ENCODE assay signal across 1 cellular context in genomic region chr20:20410678-20411077, GRCh38.
TF ChIP-seq lines count a peak whose summit lies in the region.

No MANE protein-coding gene starts in this region.

TF ChIP-seq in K562, 482 proteins besides CTCF, POLR2A, EP300 and RAD21 (continued from another document and continues in another):
- no peak for TF ChIP-seq CEBPZ (IDR thresholded peaks at IDR 0.05; ENCODE audit: borderline replicate concordance, low read depth, low read length)
- TF ChIP-seq, protein P1, sequence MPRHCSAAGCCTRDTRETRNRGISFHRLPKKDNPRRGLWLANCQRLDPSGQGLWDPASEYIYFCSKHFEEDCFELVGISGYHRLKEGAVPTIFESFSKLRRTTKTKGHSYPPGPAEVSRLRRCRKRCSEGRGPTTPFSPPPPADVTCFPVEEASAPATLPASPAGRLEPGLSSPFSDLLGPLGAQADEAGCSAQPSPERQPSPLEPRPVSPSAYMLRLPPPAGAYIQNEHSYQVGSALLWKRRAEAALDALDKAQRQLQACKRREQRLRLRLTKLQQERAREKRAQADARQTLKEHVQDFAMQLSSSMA (CRISPR knock-in tag; IDR thresholded peaks at IDR 0.05): no peak
- TF ChIP-seq NONO (IDR thresholded peaks at IDR 0.05; ENCODE audit: low read depth in 2 of 2, low read length in 1 of 2): no peak
- no peak for TF ChIP-seq CHD4 (IDR thresholded peaks at IDR 0.05; ENCODE audit: insufficient read depth, insufficient replicate concordance, low read depth, low read length, poor library complexity, severe bottlenecking)
- TF ChIP-seq ZNF586 (CRISPR knock-in tag; conservative IDR thresholded peaks at IDR 0.05): no peak
- no peak for TF ChIP-seq XRCC3 (IDR thresholded peaks at IDR 0.05)
- 0 out of 2 replicates have a peak, but pooled peaks have one; percentile 32 for TF ChIP-seq ZNF589 (CRISPR knock-in tag; IDR thresholded peaks at IDR 0.05; ENCODE audit: low read depth)
- peak; percentile 83 to 93 for TF ChIP-seq RCOR1 (IDR thresholded peaks at IDR 0.05; ENCODE audit: borderline replicate concordance in 1 of 2, low read depth in 2 of 2, low read length in 2 of 2)
- no peak for TF ChIP-seq NR1H2 (CRISPR knock-in tag; IDR thresholded peaks at IDR 0.05)
- no peak for TF ChIP-seq PHF21A (IDR thresholded peaks at IDR 0.05; ENCODE audit: borderline replicate concordance, low read depth)
- TF ChIP-seq ZNF79 (CRISPR knock-in tag; IDR thresholded peaks at IDR 0.05; ENCODE audit: low read depth): no peak
- no peak for TF ChIP-seq PKNOX1 (IDR thresholded peaks at IDR 0.05)
- peak; percentile 45; the same call in 1 of the 2 replicates for TF ChIP-seq NCOR1 (IDR thresholded peaks at IDR 0.05)
- TF ChIP-seq, protein P2, sequence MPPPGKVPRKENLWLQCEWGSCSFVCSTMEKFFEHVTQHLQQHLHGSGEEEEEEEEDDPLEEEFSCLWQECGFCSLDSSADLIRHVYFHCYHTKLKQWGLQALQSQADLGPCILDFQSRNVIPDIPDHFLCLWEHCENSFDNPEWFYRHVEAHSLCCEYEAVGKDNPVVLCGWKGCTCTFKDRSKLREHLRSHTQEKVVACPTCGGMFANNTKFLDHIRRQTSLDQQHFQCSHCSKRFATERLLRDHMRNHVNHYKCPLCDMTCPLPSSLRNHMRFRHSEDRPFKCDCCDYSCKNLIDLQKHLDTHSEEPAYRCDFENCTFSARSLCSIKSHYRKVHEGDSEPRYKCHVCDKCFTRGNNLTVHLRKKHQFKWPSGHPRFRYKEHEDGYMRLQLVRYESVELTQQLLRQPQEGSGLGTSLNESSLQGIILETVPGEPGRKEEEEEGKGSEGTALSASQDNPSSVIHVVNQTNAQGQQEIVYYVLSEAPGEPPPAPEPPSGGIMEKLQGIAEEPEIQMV (tag; conservative IDR thresholded peaks at IDR 0.05; ENCODE audit: low read depth): no peak
- TF ChIP-seq, protein P3, sequence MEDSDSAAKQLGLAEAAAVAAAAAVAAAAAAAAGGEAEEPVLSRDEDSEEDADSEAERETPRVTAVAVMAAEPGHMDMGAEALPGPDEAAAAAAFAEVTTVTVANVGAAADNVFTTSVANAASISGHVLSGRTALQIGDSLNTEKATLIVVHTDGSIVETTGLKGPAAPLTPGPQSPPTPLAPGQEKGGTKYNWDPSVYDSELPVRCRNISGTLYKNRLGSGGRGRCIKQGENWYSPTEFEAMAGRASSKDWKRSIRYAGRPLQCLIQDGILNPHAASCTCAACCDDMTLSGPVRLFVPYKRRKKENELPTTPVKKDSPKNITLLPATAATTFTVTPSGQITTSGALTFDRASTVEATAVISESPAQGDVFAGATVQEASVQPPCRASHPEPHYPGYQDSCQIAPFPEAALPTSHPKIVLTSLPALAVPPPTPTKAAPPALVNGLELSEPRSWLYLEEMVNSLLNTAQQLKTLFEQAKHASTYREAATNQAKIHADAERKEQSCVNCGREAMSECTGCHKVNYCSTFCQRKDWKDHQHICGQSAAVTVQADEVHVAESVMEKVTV (CRISPR knock-in tag; IDR thresholded peaks at IDR 0.05): no peak
- peak; percentile 76 for TF ChIP-seq TCF3 (CRISPR knock-in tag; IDR thresholded peaks at IDR 0.05)
- TF ChIP-seq CXXC5 (CRISPR knock-in tag; IDR thresholded peaks at IDR 0.05): peak; percentile 60
- peak in 1 of 2 experiments; percentile 63; a peak in 2 of 4 replicates for TF ChIP-seq HDAC1 (IDR thresholded peaks at IDR 0.05)
- no peak for TF ChIP-seq EGR1 (conservative IDR thresholded peaks at IDR 0.05)
- no peak for TF ChIP-seq MBD2 (IDR thresholded peaks at IDR 0.05; ENCODE audit: borderline replicate concordance, low read depth)
- TF ChIP-seq FOXK2 (conservative IDR thresholded peaks at IDR 0.05 in 1 of 2, IDR thresholded peaks at IDR 0.05 in 1 of 2; ENCODE audit: low read depth in 2 of 2): no peak
- TF ChIP-seq SRF (CRISPR knock-in tag; IDR thresholded peaks at IDR 0.05): no peak
- no peak for TF ChIP-seq MLX (CRISPR knock-in tag; conservative IDR thresholded peaks at IDR 0.05)
- no peak for TF ChIP-seq PRPF4 (IDR thresholded peaks at IDR 0.05; ENCODE audit: insufficient read depth, low read depth, low read length, poor library complexity, severe bottlenecking)
- TF ChIP-seq HDAC6 (IDR thresholded peaks at IDR 0.05; ENCODE audit: low read depth, low read length): no peak
- TF ChIP-seq ZNF232 (CRISPR knock-in tag; IDR thresholded peaks at IDR 0.05): no peak
- TF ChIP-seq, protein P4, sequence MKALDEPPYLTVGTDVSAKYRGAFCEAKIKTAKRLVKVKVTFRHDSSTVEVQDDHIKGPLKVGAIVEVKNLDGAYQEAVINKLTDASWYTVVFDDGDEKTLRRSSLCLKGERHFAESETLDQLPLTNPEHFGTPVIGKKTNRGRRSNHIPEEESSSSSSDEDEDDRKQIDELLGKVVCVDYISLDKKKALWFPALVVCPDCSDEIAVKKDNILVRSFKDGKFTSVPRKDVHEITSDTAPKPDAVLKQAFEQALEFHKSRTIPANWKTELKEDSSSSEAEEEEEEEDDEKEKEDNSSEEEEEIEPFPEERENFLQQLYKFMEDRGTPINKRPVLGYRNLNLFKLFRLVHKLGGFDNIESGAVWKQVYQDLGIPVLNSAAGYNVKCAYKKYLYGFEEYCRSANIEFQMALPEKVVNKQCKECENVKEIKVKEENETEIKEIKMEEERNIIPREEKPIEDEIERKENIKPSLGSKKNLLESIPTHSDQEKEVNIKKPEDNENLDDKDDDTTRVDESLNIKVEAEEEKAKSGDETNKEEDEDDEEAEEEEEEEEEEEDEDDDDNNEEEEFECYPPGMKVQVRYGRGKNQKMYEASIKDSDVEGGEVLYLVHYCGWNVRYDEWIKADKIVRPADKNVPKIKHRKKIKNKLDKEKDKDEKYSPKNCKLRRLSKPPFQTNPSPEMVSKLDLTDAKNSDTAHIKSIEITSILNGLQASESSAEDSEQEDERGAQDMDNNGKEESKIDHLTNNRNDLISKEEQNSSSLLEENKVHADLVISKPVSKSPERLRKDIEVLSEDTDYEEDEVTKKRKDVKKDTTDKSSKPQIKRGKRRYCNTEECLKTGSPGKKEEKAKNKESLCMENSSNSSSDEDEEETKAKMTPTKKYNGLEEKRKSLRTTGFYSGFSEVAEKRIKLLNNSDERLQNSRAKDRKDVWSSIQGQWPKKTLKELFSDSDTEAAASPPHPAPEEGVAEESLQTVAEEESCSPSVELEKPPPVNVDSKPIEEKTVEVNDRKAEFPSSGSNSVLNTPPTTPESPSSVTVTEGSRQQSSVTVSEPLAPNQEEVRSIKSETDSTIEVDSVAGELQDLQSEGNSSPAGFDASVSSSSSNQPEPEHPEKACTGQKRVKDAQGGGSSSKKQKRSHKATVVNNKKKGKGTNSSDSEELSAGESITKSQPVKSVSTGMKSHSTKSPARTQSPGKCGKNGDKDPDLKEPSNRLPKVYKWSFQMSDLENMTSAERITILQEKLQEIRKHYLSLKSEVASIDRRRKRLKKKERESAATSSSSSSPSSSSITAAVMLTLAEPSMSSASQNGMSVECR (CRISPR knock-in tag; IDR thresholded peaks at IDR 0.05): no peak
- peak; percentile 66; the same call in 1 of the 2 replicates for TF ChIP-seq BHLHE40 (IDR thresholded peaks at IDR 0.05; ENCODE audit: low read length)
- TF ChIP-seq ZBED1 (IDR thresholded peaks at IDR 0.05): no peak
- TF ChIP-seq RBM15 (IDR thresholded peaks at IDR 0.05; ENCODE audit: insufficient read depth, low read length): no peak
- no peak for TF ChIP-seq MCM3 (IDR thresholded peaks at IDR 0.05)
- TF ChIP-seq MYC (IDR thresholded peaks at IDR 0.05; ENCODE audit: low read depth, low read length): no peak
- TF ChIP-seq MYC (CRISPR knock-in tag; IDR thresholded peaks at IDR 0.05; ENCODE audit: borderline replicate concordance, low read depth): no peak
- TF ChIP-seq HMG20A (CRISPR knock-in tag; conservative IDR thresholded peaks at IDR 0.05): no peak
- peak; percentile 30; the same call in 1 of the 2 replicates for TF ChIP-seq MTA2 (IDR thresholded peaks at IDR 0.05; ENCODE audit: low read depth)
- TF ChIP-seq MECOM (CRISPR knock-in tag; IDR thresholded peaks at IDR 0.05): no peak
- no peak for TF ChIP-seq TBP (optimal IDR thresholded peaks at IDR 0.05; ENCODE audit: low read depth, low read length)
- TF ChIP-seq ZNF41 (CRISPR knock-in tag; conservative IDR thresholded peaks at IDR 0.05): no peak
- TF ChIP-seq TFE3 (CRISPR knock-in tag; IDR thresholded peaks at IDR 0.05): no peak
- TF ChIP-seq WHSC1 (IDR thresholded peaks at IDR 0.05; ENCODE audit: low read length): no peak
- TF ChIP-seq ZNF584 (CRISPR knock-in tag; IDR thresholded peaks at IDR 0.05; ENCODE audit: low read depth): no peak
- peak; percentile 62; the same call in 1 of the 2 replicates for TF ChIP-seq ARID1B (IDR thresholded peaks at IDR 0.05)
- peak; percentile 62; the same call in 1 of the 2 replicates for TF ChIP-seq HDAC2 (IDR thresholded peaks at IDR 0.05)
- TF ChIP-seq HLTF (IDR thresholded peaks at IDR 0.05): no peak
